In genomic region chr20:10344953-10345352, GRCh38 we compare ENCODE assay signal across 3 cellular contexts.
TF ChIP-seq lines count a peak whose summit lies in the region.

No MANE protein-coding gene starts in this region.

TF ChIP-seq in A549, 52 proteins besides CTCF, POLR2A, EP300 and RAD21 (continued from another document):
- TF ChIP-seq USF2 (IDR thresholded peaks at IDR 0.05), result no peak
- TF ChIP-seq FOSL2 (IDR thresholded peaks at IDR 0.05), result no peak
- no peak for TF ChIP-seq FOSL2 (CRISPR knock-in tag; IDR thresholded peaks at IDR 0.05)
- no peak for TF ChIP-seq PBX3 (IDR thresholded peaks at IDR 0.05)
- no peak for TF ChIP-seq HDAC2 (IDR thresholded peaks at IDR 0.05)
- TF ChIP-seq ESRRA (IDR thresholded peaks at IDR 0.05; ENCODE audit: borderline replicate concordance, low read length), result no peak
- TF ChIP-seq ELK1 (IDR thresholded peaks at IDR 0.05; ENCODE audit: low read depth, low read length), result no peak
- TF ChIP-seq HOXB13 (CRISPR knock-in tag; IDR thresholded peaks at IDR 0.05; ENCODE audit: low read depth), result no peak
- TF ChIP-seq E2F6 (IDR thresholded peaks at IDR 0.05; ENCODE audit: borderline replicate concordance, low read depth), result no peak
- TF ChIP-seq MAZ (IDR thresholded peaks at IDR 0.05; ENCODE audit: borderline replicate concordance, low read depth, low read length), result no peak
- TF ChIP-seq KDM5A (IDR thresholded peaks at IDR 0.05), result no peak
- no peak for TF ChIP-seq MYC (IDR thresholded peaks at IDR 0.05; ENCODE audit: borderline replicate concordance, low read length)
- no peak for TF ChIP-seq MAX (IDR thresholded peaks at IDR 0.05)
- no peak for TF ChIP-seq ZNF302 (CRISPR knock-in tag; IDR thresholded peaks at IDR 0.05)
TF ChIP-seq in A549: peak in this region for 0.

TF ChIP-seq in GM23338, 12 proteins besides CTCF, POLR2A, EP300 and RAD21 (continued from another document):
- TF ChIP-seq ZNF462 (CRISPR knock-in tag; IDR thresholded peaks at IDR 0.05), result no peak
- no peak for TF ChIP-seq STAT1 (IDR thresholded peaks at IDR 0.05; ENCODE audit: unreplicated experiment)
- no peak for TF ChIP-seq JUNB (IDR thresholded peaks at IDR 0.05; ENCODE audit: unreplicated experiment)
- no peak for TF ChIP-seq CREB1 (CRISPR knock-in tag; IDR thresholded peaks at IDR 0.05; ENCODE audit: low read depth)
- TF ChIP-seq EZH2phosphoT487 (IDR thresholded peaks at IDR 0.05; ENCODE audit: unreplicated experiment), result no peak

TF ChIP-seq in K562, 482 proteins besides CTCF, POLR2A, EP300 and RAD21 (continued from another document):
- no peak for TF ChIP-seq HNRNPUL1 (IDR thresholded peaks at IDR 0.05; ENCODE audit: low read length)
- TF ChIP-seq ATF3 (IDR thresholded peaks at IDR 0.05), result peak; percentile 59; the same call in 1 of the 2 replicates
- no peak for TF ChIP-seq ATF3 (CRISPR knock-in tag; conservative IDR thresholded peaks at IDR 0.05)
- no peak for TF ChIP-seq ZNF407 (IDR thresholded peaks at IDR 0.05; ENCODE audit: low read depth)
